In the genomic region with DNA sequence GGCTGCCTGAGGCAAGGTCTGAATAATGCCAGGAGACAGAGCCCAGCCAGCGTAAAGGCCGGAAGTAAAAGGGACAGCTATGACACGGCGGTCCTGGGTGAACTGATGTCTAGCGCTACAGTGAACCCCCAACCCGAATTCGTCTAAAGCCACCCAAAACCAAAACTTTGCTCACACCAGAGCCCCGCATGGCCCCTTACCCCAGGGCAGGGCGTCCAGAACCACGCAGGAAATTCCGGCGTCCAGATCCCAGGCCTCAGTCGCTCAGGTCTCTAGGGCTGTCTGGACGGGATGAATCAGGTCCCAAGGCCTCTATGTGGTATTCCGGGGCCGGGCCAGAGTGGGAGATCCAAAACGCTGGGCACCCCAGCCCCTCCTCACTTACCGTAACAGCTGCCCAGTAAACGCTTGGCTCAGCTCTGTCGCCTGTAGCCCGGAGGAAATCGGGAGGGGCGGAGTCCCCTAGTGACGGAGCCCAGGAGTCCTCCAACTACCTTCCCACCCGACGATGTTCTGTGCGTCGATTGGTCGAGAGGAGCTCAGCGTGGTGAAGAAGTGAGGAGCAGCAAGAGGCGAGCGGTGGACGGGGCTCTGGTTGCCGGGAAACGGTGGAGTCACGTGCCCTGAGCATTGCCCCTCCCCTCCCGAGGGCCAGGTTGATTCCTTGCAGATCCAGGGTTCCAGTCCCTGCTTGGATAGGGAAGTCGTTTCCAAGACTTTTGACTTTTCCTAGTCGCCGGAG, we compare ENCODE assay signal across 8 cellular contexts. TPM values are rescaled to one million over a fixed set of nuclear protein-coding genes. Genes with fewer than 3 reads are reported as not detected.
DNase-seq lines count a peak whose midpoint lies in the region; ATAC-seq and TF ChIP-seq lines count a peak whose summit lies in the region.

Gene CCDC32, minus strand, starts transcription at position 452 of the 742 bp plus-strand sequence. CDS start 2,027 bp downstream, outside the sequence.

- DNase-seq in NCI-H69 (lab: John Stamatoyannopoulos, UW), result peak; percentile 100
- peak; percentile 98 for DNase-seq in activated CD4-positive, alpha-beta T cell treated with anti-CD3 and anti-CD28 coated beads, Interleukin-2, amount 10 ng/mL, durations not matched to agents 7 days and 5 days
- peak; percentile 100 for DNase-seq in coronary artery (ENCODE audit: low spot score)
- DNase-seq in left colon, result peak; percentile 96 to 99
- peak; percentile 97 for DNase-seq in stimulated activated CD4-positive, alpha-beta T cell treated with anti-CD3 and anti-CD28 coated beads, Interleukin-1b, Interleukin-23, amount 100 ng/mL, for 48 hours

- H4K20me1 ChIP-seq in BLaER1, result peaks cover 5% of the 10 kb centered on the region

- H3K36me3 ChIP-seq in BLaER1, result peaks cover 22% of the 10 kb centered on the region

- H3K27ac Mint-ChIP-seq in activated CD4-positive, alpha-beta T cell treated with anti-CD3 and anti-CD28 coated beads, Interleukin-2, amount 10 ng/mL, durations not matched to agents 7 days and 5 days, result peak within 1 kb of the TSS; percentile 97

- no peaks in the 10 kb centered on the region for H3K9me3 ChIP-seq in BLaER1

- peak within 1 kb of the TSS; percentile 91 for H3K4me2 ChIP-seq in BLaER1

- peak within 1 kb of the TSS; percentile 76 for H3K27ac ChIP-seq in BLaER1
- H3K27ac ChIP-seq in coronary artery, result peak within 1 kb of the TSS; percentile 88 to 96

- peak within 1 kb of the TSS; percentile 97 for H3K4me3 Mint-ChIP-seq in activated CD4-positive, alpha-beta T cell treated with anti-CD3 and anti-CD28 coated beads, Interleukin-2, amount 10 ng/mL, durations not matched to agents 7 days and 5 days

- H3K9ac ChIP-seq in BLaER1, result peak within 1 kb of the TSS; percentile 81

- H3K4me1 Mint-ChIP-seq in activated CD4-positive, alpha-beta T cell treated with anti-CD3 and anti-CD28 coated beads, Interleukin-2, amount 10 ng/mL, durations not matched to agents 7 days and 5 days, result peaks cover 43% of the 10 kb centered on the region

- H3K36me3 Mint-ChIP-seq in activated CD4-positive, alpha-beta T cell treated with anti-CD3 and anti-CD28 coated beads, Interleukin-2, amount 10 ng/mL, durations not matched to agents 7 days and 5 days (ENCODE audit: low read depth), result peaks cover 18% of the 10 kb centered on the region

- H3K27me3 ChIP-seq in BLaER1, result no peaks in the 10 kb centered on the region

- H3K4me3 ChIP-seq in BLaER1, result peak within 1 kb of the TSS; percentile 86
- peak within 1 kb of the TSS; percentile 88 for H3K4me3 ChIP-seq in coronary artery

- TF ChIP-seq CTCF in coronary artery (IDR thresholded peaks at IDR 0.05), result no peak

- POLR2A ChIA-PET in activated CD4-positive, alpha-beta T cell treated with anti-CD3 and anti-CD28 coated beads, Interleukin-2, amount 10 ng/mL, durations not matched to agents 7 days and 5 days (lab: Charles Lee), result interaction anchor here (0.6 to 1.5 kb wide), 3 partner anchors 8 to 130 kb away, joined by 3 to 4 read pairs (median 3); partner anchors contain the start of gene RAD51

- H3K4me1 ChIP-seq in BLaER1, result peaks cover 46% of the 10 kb centered on the region

- ATAC-seq in GM19328 (IDR thresholded peaks at IDR 0.05; ENCODE audit: unreplicated experiment) (peak; percentile 97), HG03520 (IDR thresholded peaks at IDR 0.05; ENCODE audit: unreplicated experiment) (peak; percentile 95), left colon (peak; percentile 92)

- no peaks in the 10 kb centered on the region for H3K9me3 Mint-ChIP-seq in activated CD4-positive, alpha-beta T cell treated with anti-CD3 and anti-CD28 coated beads, Interleukin-2, amount 10 ng/mL, durations not matched to agents 7 days and 5 days

- H3K27me3 Mint-ChIP-seq in activated CD4-positive, alpha-beta T cell treated with anti-CD3 and anti-CD28 coated beads, Interleukin-2, amount 10 ng/mL, durations not matched to agents 7 days and 5 days, result peaks cover 2% of the 10 kb centered on the region

- intact Hi-C loops in left colon (cut with DNase I, micrococcal nuclease), result no loop called here

- CTCF ChIA-PET in activated CD4-positive, alpha-beta T cell treated with anti-CD3 and anti-CD28 coated beads, Interleukin-2, amount 10 ng/mL, durations not matched to agents 7 days and 5 days (lab: Charles Lee), result interaction anchor here (0.8 to 2.0 kb wide), 7 partner anchors 13 to 296 kb away, joined by 3 to 9 read pairs (median 4); no protein-coding TSS in a partner anchor

RNA-seq across cellular contexts. Expression of gene CCDC32, which starts in this region (rescaled TPM):
- total RNA-seq in activated CD4-positive, alpha-beta T cell treated with anti-CD3 and anti-CD28 coated beads, Interleukin-2, amount 10 ng/mL, durations not matched to agents 7 days and 5 days, result 10 to 100 TPM; 17.0 to 22.7 TPM
- total RNA-seq in left colon, result 10 to 100 TPM; 22.6 to 25.0 TPM

Comparison
In these comparisons a context has a peak if more than half of its experiments do, and no peak if none do; other contexts are left out.
1. Peak in every context shown above with its lines: DNase-seq, ATAC-seq, H3K4me3 ChIP-seq and H3K27ac ChIP-seq.